15 cellular contexts compared by ENCODE assay signal in the genomic region with DNA sequence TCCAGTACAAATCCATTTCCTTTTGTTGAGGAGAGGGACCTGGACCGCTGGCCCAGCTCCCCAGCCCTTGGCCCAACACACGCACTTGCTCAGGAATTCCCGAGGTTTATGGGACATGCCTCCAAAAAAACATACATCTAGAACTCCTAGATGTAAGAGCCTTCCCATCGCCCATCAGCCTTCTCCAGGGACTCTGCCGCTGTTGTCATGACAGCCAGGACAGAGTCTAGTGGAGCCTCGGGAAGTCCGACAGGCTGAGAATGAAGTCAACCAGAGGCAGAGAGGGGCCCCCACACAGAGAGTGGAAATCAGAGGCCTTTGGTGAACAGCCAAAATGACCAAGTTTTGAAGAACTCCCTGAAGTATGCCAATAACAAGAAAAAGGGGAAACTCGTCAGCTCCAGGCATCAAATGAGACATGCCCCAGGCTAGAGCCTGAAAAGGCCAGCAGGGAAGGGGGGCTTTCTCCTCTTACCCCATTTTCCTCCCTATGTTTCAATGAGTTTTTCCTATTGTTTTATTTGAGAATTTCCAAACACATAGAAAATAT. TPM values are rescaled to one million over a fixed set of nuclear protein-coding genes. Genes with fewer than 3 reads are reported as not detected.
DNase-seq lines count a peak whose midpoint lies in the region; ATAC-seq and TF ChIP-seq lines count a peak whose summit lies in the region.
"Had no signal": no experiment of that assay in that cellular context is flagged by ENCODE, and none has a peak within 500 bp of the region (broad histone marks: within the 10 kb centered on the region; RNA-seq: fewer than 3 reads in every experiment).

No MANE protein-coding gene starts in this region.

- no peak overlapping the region for H3K4me3 ChIP-seq in right atrium auricular region
- no peak overlapping the region for H3K4me3 ChIP-seq in SU-DHL-6 (ENCODE audit: insufficient read depth, low read length, poor library complexity, severe bottlenecking)
- H3K4me3 ChIP-seq: ascending aorta, SJCRH30 had no signal

- H3K36me3 ChIP-seq in right atrium auricular region = no peaks in the 10 kb centered on the region
- H3K36me3 ChIP-seq in SU-DHL-6 (ENCODE audit: low read length) = no peaks in the 10 kb centered on the region
- H3K36me3 ChIP-seq: ascending aorta, SJCRH30, WERI-Rb-1 had no signal

- H3K27ac ChIP-seq in right atrium auricular region = peak overlapping the region; percentile 66 to 77
- H3K27ac ChIP-seq in SU-DHL-6 (ENCODE audit: low read depth, low read length) = peak overlapping the region; percentile 69
- H3K27ac ChIP-seq: ascending aorta, C4-2B, WERI-Rb-1 had no signal

- H3K27me3 ChIP-seq in right atrium auricular region (no peaks in the 10 kb centered on the region), SU-DHL-6 (ENCODE audit: low read length) (no peaks in the 10 kb centered on the region)
- H3K27me3 ChIP-seq: ascending aorta, SJCRH30 had no signal

- H3K27ac Mint-ChIP-seq in mesothelial cell of epicardium = no peak overlapping the region

- DNase-seq in right atrium auricular region (ENCODE audit: low spot score) = no peak
- DNase-seq in left ventricle myocardium superior = no peak
- peak; percentile 49 for DNase-seq in left kidney (ENCODE audit: low read depth, low spot score)
- DNase-seq in NCI-H146 treated with DMSO at 0.1 percent for 48 hours (lab: John Stamatoyannopoulos, UW; ENCODE audit: unreplicated experiment) = no peak
- DNase-seq in NCI-H1092 treated with DMSO at 0.1 percent for 48 hours (lab: John Stamatoyannopoulos, UW) = no peak
- DNase-seq in mesothelial cell of epicardium (ENCODE audit: low spot score in 2 of 2, unreplicated experiment in 2 of 2) = no peak
- DNase-seq: NCI-H187 treated with DMSO at 0.1 percent for 48 hours; NCI-H774; stimulated activated CD4-positive, alpha-beta T cell treated with anti-CD3 and anti-CD28 coated beads, Interleukin-2, amount 100 ng/mL, for 24 hours had no signal

- H3K9ac ChIP-seq in SU-DHL-6 (ENCODE audit: low read length) = no peak overlapping the region

- H4K20me1 ChIP-seq in SU-DHL-6 (ENCODE audit: low read depth, low read length) = no peaks in the 10 kb centered on the region

- H3K9me3 ChIP-seq in right atrium auricular region = no peaks in the 10 kb centered on the region
- no peaks in the 10 kb centered on the region for H3K9me3 ChIP-seq in SU-DHL-6 (ENCODE audit: insufficient read depth, low read length)
- H3K9me3 ChIP-seq: ascending aorta, SJCRH30 had no signal

- H3K36me3 Mint-ChIP-seq in mesothelial cell of epicardium = no peaks in the 10 kb centered on the region

- H3K9me2 ChIP-seq in SU-DHL-6 (replicated peaks; ENCODE audit: insufficient read depth, low read length) = no peaks in the 10 kb centered on the region

- no peaks in the 10 kb centered on the region for H3K9me3 Mint-ChIP-seq in mesothelial cell of epicardium

- intact Hi-C loops in left ventricle myocardium superior (cut with micrococcal nuclease) = no loop called here

- H2AFZ ChIP-seq in SU-DHL-6 (ENCODE audit: low read depth, low read length, severe bottlenecking) = no peak overlapping the region

- H3K79me2 ChIP-seq in SU-DHL-6 (ENCODE audit: insufficient read depth, low read length) = no peaks in the 10 kb centered on the region

- TF ChIP-seq CTCF in right atrium auricular region (IDR thresholded peaks at IDR 0.05) (no peak), SU-DHL-6 (IDR thresholded peaks at IDR 0.05; ENCODE audit: insufficient read depth, low read length, poor library complexity, severe bottlenecking) (no peak), mesothelial cell of epicardium (IDR thresholded peaks at IDR 0.05; ENCODE audit: unreplicated experiment) (no peak)

- ATAC-seq in left ventricle myocardium superior (no peak), GM21825 (IDR thresholded peaks at IDR 0.05; ENCODE audit: unreplicated experiment) (no peak)

- no peak overlapping the region for H3K4me3 Mint-ChIP-seq in mesothelial cell of epicardium

- H3F3A ChIP-seq in SU-DHL-6 (ENCODE audit: insufficient read depth) = peaks cover 3% of the 10 kb centered on the region; the same call in 1 of the 2 replicates

- H3K4me2 ChIP-seq in SU-DHL-6 (ENCODE audit: low read depth, low read length, poor library complexity, severe bottlenecking) = peak overlapping the region; percentile 40

- peaks cover 0 to 31% of the 10 kb centered on the region in 2 donors for H3K4me1 ChIP-seq in right atrium auricular region
- H3K4me1 ChIP-seq: ascending aorta had no signal

- H3K27me3 Mint-ChIP-seq in mesothelial cell of epicardium (ENCODE audit: low read depth) = no peaks in the 10 kb centered on the region

- peaks cover 14% of the 10 kb centered on the region for H3K4me1 Mint-ChIP-seq in mesothelial cell of epicardium

RNA-seq across cellular contexts. Expression of a gene that starts 43.2 kb away (rescaled TPM):
- total RNA-seq in right atrium auricular region (10 to 100 TPM; 66.1 to 81.5 TPM), left ventricle myocardium superior (86.2 TPM), mesothelial cell of epicardium (39.2 to 43.0 TPM (median 41.7 TPM) in 3 replicates)
